19 cellular contexts compared by ENCODE assay signal in the genomic region with DNA sequence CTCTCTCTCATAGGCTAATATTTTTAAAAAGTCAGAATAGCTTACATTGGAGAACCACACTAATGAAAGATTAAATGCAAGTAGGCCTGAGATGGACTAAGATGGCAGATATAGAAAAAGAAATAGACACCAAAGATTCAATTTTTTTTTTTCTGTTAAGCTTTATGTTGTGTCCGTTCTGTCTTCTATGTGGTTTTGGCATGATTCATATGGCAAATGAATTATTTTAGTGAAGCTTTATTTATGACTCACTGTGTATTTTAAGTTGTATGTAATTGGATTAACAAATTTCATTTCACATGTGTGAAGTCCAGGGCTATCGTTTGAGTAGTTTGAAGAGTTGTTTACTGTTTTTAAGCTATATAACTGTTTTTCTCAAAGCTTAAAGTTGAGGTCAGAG.
DNase-seq lines count a peak whose midpoint lies in the region; ATAC-seq and TF ChIP-seq lines count a peak whose summit lies in the region.
"Had no signal": no experiment of that assay in that cellular context is flagged by ENCODE, and none has a peak within 500 bp of the region (broad histone marks: within the 10 kb centered on the region; RNA-seq: fewer than 3 reads in every experiment).

No MANE protein-coding gene starts in this region.

- POLR2A ChIA-PET in activated CD4-positive, alpha-beta T cell treated with anti-CD3 and anti-CD28 coated beads for 36 hours (lab: Charles Lee): no interaction called here
- POLR2A ChIA-PET in activated CD4-positive, alpha-beta T cell treated with anti-CD3 and anti-CD28 coated beads, Interleukin-2, amount 10 ng/mL, durations not matched to agents 7 days and 5 days (lab: Charles Lee): interaction anchor here (0.7 kb wide), 1 partner anchor 215 kb away, joined by 5 read pairs; no protein-coding TSS in a partner anchor
- POLR2A ChIA-PET in Caco-2 (lab: Charles Lee): no interaction called here

- H3K36me3 Mint-ChIP-seq in activated CD4-positive, alpha-beta T cell treated with anti-CD3 and anti-CD28 coated beads for 36 hours (ENCODE audit: low read depth): peaks cover 2% of the 10 kb centered on the region
- H3K36me3 Mint-ChIP-seq in activated CD4-positive, alpha-beta T cell treated with anti-CD3 and anti-CD28 coated beads, Interleukin-2, amount 10 ng/mL, durations not matched to agents 7 days and 5 days (ENCODE audit: low read depth): no peaks in the 10 kb centered on the region
- H3K36me3 Mint-ChIP-seq in IgD-negative memory B cell: peaks cover 3% of the 10 kb centered on the region
- no peaks in the 10 kb centered on the region for H3K36me3 Mint-ChIP-seq in Caco-2 (ENCODE audit: insufficient read depth, unreplicated experiment)

- H3K4me3 Mint-ChIP-seq in activated CD4-positive, alpha-beta T cell treated with anti-CD3 and anti-CD28 coated beads for 36 hours: no peak overlapping the region
- no peak overlapping the region for H3K4me3 Mint-ChIP-seq in activated CD4-positive, alpha-beta T cell treated with anti-CD3 and anti-CD28 coated beads, Interleukin-2, amount 10 ng/mL, durations not matched to agents 7 days and 5 days
- H3K4me3 Mint-ChIP-seq in IgD-negative memory B cell (no peak overlapping the region), Caco-2 (ENCODE audit: unreplicated experiment) (no peak overlapping the region)

- DNase-seq in activated CD4-positive, alpha-beta T cell treated with anti-CD3 and anti-CD28 coated beads for 36 hours: no peak
- no peak for DNase-seq in activated CD4-positive, alpha-beta T cell treated with anti-CD3 and anti-CD28 coated beads, Interleukin-2, amount 10 ng/mL, durations not matched to agents 7 days and 5 days
- peak; percentile 45 for DNase-seq in astrocyte of the spinal cord (ENCODE audit: low read depth, low spot score)
- DNase-seq in kidney tubule cell (ENCODE audit: low spot score): peak; percentile 20
- DNase-seq in Caco-2: no peak
- no peak for DNase-seq in SIG-M5 (lab: John Stamatoyannopoulos, UW)
- DNase-seq: 8988T; activated gamma-delta T cell; DMS79 treated with DMSO at 0.1 percent for 48 hours; left lung; NCI-H2029 treated with DMSO at 0.1 percent for 48 hours; NCI-H524 treated with DMSO at 0.1 percent for 48 hours; pancreas; PC-9; stimulated activated CD4-positive, alpha-beta T cell treated with anti-CD3 and anti-CD28 coated beads, Interleukin-4, amount 100 ng/mL, for 24 hours; stimulated activated CD8-positive, alpha-beta memory T cell treated with anti-CD3 and anti-CD28 coated beads, Interleukin-4, amount 100 ng/mL, for 48 hours; upper lobe of right lung had no signal

- no TSS peak for BruUV-seq in Caco-2 (replicated peaks; lab: Mats Ljungman, UMichigan)

- H3K4me1 ChIP-seq in Caco-2: no peaks in the 10 kb centered on the region
- H3K4me1 ChIP-seq: left lung, pancreas, upper lobe of right lung had no signal

- H3K27me3 ChIP-seq in Caco-2 (replicated peaks; ENCODE audit: control insufficient read depth, insufficient read depth, low read length): no peaks in the 10 kb centered on the region
- H3K27me3 ChIP-seq: left lung, pancreas had no signal

- intact Hi-C loops in activated CD4-positive, alpha-beta T cell treated with anti-CD3 and anti-CD28 coated beads for 36 hours (cut with DNase I, micrococcal nuclease): no loop called here
- intact Hi-C loops in Caco-2 (cut with micrococcal nuclease; ENCODE audit: unreplicated experiment): no loop called here

- ATAC-seq in activated CD4-positive, alpha-beta T cell treated with anti-CD3 and anti-CD28 coated beads for 36 hours: peak; percentile 77
- ATAC-seq in GM19328 (IDR thresholded peaks at IDR 0.05; ENCODE audit: unreplicated experiment): no peak
- ATAC-seq: left lung, pancreas, upper lobe of right lung had no signal

- H3K27ac Mint-ChIP-seq in activated CD4-positive, alpha-beta T cell treated with anti-CD3 and anti-CD28 coated beads for 36 hours: peak overlapping the region; percentile 52
- no peak overlapping the region for H3K27ac Mint-ChIP-seq in activated CD4-positive, alpha-beta T cell treated with anti-CD3 and anti-CD28 coated beads, Interleukin-2, amount 10 ng/mL, durations not matched to agents 7 days and 5 days
- H3K27ac Mint-ChIP-seq in IgD-negative memory B cell (peak overlapping the region in 2 of 3 donors; percentile 24 to 33), Caco-2 (ENCODE audit: unreplicated experiment) (no peak overlapping the region)

- H3K36me3 ChIP-seq in Caco-2 (ENCODE audit: control insufficient read depth, insufficient read depth, low read length): no peaks in the 10 kb centered on the region
- H3K36me3 ChIP-seq: left lung, pancreas, upper lobe of right lung had no signal

- H3K27me3 Mint-ChIP-seq in activated CD4-positive, alpha-beta T cell treated with anti-CD3 and anti-CD28 coated beads for 36 hours: no peaks in the 10 kb centered on the region
- no peaks in the 10 kb centered on the region for H3K27me3 Mint-ChIP-seq in activated CD4-positive, alpha-beta T cell treated with anti-CD3 and anti-CD28 coated beads, Interleukin-2, amount 10 ng/mL, durations not matched to agents 7 days and 5 days
- no peaks in the 10 kb centered on the region for H3K27me3 Mint-ChIP-seq in IgD-negative memory B cell
- H3K27me3 Mint-ChIP-seq in Caco-2 (ENCODE audit: insufficient read depth, unreplicated experiment): no peaks in the 10 kb centered on the region

- H3K4me1 Mint-ChIP-seq in activated CD4-positive, alpha-beta T cell treated with anti-CD3 and anti-CD28 coated beads for 36 hours: peaks cover 22% of the 10 kb centered on the region
- peaks cover 9% of the 10 kb centered on the region for H3K4me1 Mint-ChIP-seq in activated CD4-positive, alpha-beta T cell treated with anti-CD3 and anti-CD28 coated beads, Interleukin-2, amount 10 ng/mL, durations not matched to agents 7 days and 5 days
- H3K4me1 Mint-ChIP-seq in IgD-negative memory B cell (peaks cover 51 to 61% (median 52%) of the 10 kb centered on the region in 3 donors), Caco-2 (ENCODE audit: low read depth, unreplicated experiment) (no peaks in the 10 kb centered on the region)

- TF ChIP-seq CTCF in astrocyte of the spinal cord (IDR thresholded peaks at IDR 0.05; ENCODE audit: low read depth, low read length) (no peak), Caco-2 (IDR thresholded peaks at IDR 0.05; ENCODE audit: insufficient read depth in 1 of 2, low read depth in 1 of 2, low read length in 1 of 2, severe bottlenecking in 1 of 2, unreplicated experiment in 1 of 2) (no peak)

- H3K4me3 ChIP-seq in astrocyte of the spinal cord (ENCODE audit: low read depth, low read length): no peak overlapping the region
- no peak overlapping the region for H3K4me3 ChIP-seq in Caco-2 (ENCODE audit: low read depth, low read length)
- H3K4me3 ChIP-seq: left lung, pancreas, PC-9, upper lobe of right lung had no signal

- no peaks in the 10 kb centered on the region for H3K9me3 Mint-ChIP-seq in activated CD4-positive, alpha-beta T cell treated with anti-CD3 and anti-CD28 coated beads for 36 hours (ENCODE audit: low read depth)
- H3K9me3 Mint-ChIP-seq in activated CD4-positive, alpha-beta T cell treated with anti-CD3 and anti-CD28 coated beads, Interleukin-2, amount 10 ng/mL, durations not matched to agents 7 days and 5 days: no peaks in the 10 kb centered on the region
- no peaks in the 10 kb centered on the region for H3K9me3 Mint-ChIP-seq in IgD-negative memory B cell
- peaks cover 9% of the 10 kb centered on the region for H3K9me3 Mint-ChIP-seq in Caco-2 (ENCODE audit: unreplicated experiment)

- CTCF ChIA-PET in activated CD4-positive, alpha-beta T cell treated with anti-CD3 and anti-CD28 coated beads for 36 hours (lab: Charles Lee): interaction anchor here (0.7 to 1.7 kb wide), 3 partner anchors 9 to 143 kb away, joined by 3 to 8 read pairs (median 3); no protein-coding TSS in a partner anchor
- CTCF ChIA-PET in activated CD4-positive, alpha-beta T cell treated with anti-CD3 and anti-CD28 coated beads, Interleukin-2, amount 10 ng/mL, durations not matched to agents 7 days and 5 days (lab: Charles Lee): interaction anchor here (0.6 to 1.3 kb wide), 4 partner anchors 10 to 300 kb away, joined by 3 to 4 read pairs (median 3); no protein-coding TSS in a partner anchor
- CTCF ChIA-PET in Caco-2 (lab: Charles Lee): no interaction called here

- in situ Hi-C loops in astrocyte of the spinal cord (cut with HindIII; ENCODE audit: low sequenced_read_pairs): no loop called here

- H3K9me3 ChIP-seq in Caco-2: no peaks in the 10 kb centered on the region
- H3K9me3 ChIP-seq: left lung, pancreas, upper lobe of right lung had no signal

Comparison
In these comparisons a context has a peak if more than half of its experiments do, and no peak if none do; other contexts are left out.
1. H3K27ac Mint-ChIP-seq: peak in activated CD4-positive, alpha-beta T cell treated with anti-CD3 and anti-CD28 coated beads for 36 hours (single experiment) and IgD-negative memory B cell (2 of 3); none in activated CD4-positive, alpha-beta T cell treated with anti-CD3 and anti-CD28 coated beads, Interleukin-2, amount 10 ng/mL, durations not matched to agents 7 days and 5 days (single experiment) and Caco-2 (single experiment).
2. DNase-seq: peak in astrocyte of the spinal cord (single experiment) and kidney tubule cell (single experiment); none in activated CD4-positive, alpha-beta T cell treated with anti-CD3 and anti-CD28 coated beads for 36 hours (single experiment), activated CD4-positive, alpha-beta T cell treated with anti-CD3 and anti-CD28 coated beads, Interleukin-2, amount 10 ng/mL, durations not matched to agents 7 days and 5 days (single experiment), Caco-2 (0 of 2) and SIG-M5 (single experiment).